Comparison of ENCODE assay signal across 1 cellular context in the genomic region with DNA sequence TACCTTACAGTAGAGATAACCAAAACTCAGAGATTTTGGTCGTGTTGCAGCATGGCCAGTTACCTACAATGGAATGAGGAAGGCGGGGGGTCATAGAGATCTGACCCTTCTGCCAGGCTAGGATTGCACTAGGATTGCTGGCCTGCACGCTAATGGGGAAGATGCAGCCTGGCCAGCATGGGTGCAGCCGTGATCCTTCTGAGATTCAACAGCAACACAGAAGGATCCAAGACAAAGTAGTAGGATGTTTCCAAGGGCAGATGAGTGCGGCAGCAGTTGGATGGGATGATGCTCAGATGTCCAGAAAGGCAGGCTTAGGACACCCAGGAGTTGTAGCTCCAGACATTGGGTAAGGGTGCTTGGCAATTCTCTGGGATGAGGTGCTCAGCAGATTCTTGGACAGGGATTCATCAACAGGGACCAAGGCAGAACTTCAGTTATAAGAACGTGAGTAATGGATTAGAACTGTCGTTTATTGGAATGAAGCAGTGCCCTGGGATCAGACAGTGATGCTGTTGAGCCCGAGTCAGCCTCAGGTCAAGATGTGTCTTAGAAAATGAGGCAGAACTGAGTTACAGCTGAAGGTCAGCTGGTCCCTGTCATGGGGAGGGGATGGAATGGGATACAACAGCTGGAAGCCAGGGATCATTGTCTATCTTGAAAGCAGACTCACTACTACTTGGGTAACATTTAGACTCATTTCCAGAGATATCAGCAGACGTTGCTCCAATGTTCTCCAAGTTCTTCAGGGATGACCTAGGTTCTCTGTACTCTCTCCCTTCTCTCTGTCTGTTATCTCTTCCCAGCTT.
TF ChIP-seq lines count a peak whose summit lies in the region.

No MANE protein-coding gene starts in this region.

TF ChIP-seq in liver, 16 proteins besides CTCF, POLR2A, EP300 and RAD21:
- TF ChIP-seq, protein P1, sequence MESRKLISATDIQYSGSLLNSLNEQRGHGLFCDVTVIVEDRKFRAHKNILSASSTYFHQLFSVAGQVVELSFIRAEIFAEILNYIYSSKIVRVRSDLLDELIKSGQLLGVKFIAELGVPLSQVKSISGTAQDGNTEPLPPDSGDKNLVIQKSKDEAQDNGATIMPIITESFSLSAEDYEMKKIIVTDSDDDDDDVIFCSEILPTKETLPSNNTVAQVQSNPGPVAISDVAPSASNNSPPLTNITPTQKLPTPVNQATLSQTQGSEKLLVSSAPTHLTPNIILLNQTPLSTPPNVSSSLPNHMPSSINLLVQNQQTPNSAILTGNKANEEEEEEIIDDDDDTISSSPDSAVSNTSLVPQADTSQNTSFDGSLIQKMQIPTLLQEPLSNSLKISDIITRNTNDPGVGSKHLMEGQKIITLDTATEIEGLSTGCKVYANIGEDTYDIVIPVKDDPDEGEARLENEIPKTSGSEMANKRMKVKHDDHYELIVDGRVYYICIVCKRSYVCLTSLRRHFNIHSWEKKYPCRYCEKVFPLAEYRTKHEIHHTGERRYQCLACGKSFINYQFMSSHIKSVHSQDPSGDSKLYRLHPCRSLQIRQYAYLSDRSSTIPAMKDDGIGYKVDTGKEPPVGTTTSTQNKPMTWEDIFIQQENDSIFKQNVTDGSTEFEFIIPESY (IDR thresholded peaks at IDR 0.05): no peak
- TF ChIP-seq NR2F2 (IDR thresholded peaks at IDR 0.05): peak; percentile 56
